In genomic region chr11:119483881-119484371, GRCh38 we compare ENCODE assay signal across 19 cellular contexts.
A peak's percentile ranks its signal among the peaks of the same experiment; 100 is the strongest.
DNase-seq lines count a peak whose midpoint lies in the region; ATAC-seq and TF ChIP-seq lines count a peak whose summit lies in the region.
"Had no signal": no experiment of that assay in that cellular context is flagged by ENCODE, and none has a peak within 500 bp of the region (broad histone marks: within the 10 kb centered on the region; RNA-seq: fewer than 3 reads in every experiment).

No MANE protein-coding gene starts in this region.

- H3K27me3 ChIP-seq in Peyer's patch: no peaks in the 10 kb centered on the region
- H3K27me3 ChIP-seq: SJSA1 had no signal

- intact Hi-C loops in posterior vena cava (cut with DNase I): loop anchor here (5.0 to 10.0 kb wide), 5 partner anchors 48 to 631 kb away; no protein-coding TSS in a partner anchor

- peak; percentile 23 for DNase-seq in DMS79 (lab: John Stamatoyannopoulos, UW)
- no peak for DNase-seq in DMS79 treated with DMSO at 0.1 percent for 48 hours (lab: John Stamatoyannopoulos, UW)
- peak in 2 of 3 donors; percentile 28 to 33 for DNase-seq in Peyer's patch
- peak; percentile 40 for DNase-seq in islet precursor cell
- DNase-seq in posterior vena cava (ENCODE audit: low spot score): peak; percentile 53
- no peak for DNase-seq in HCEC 1CT
- no peak for DNase-seq in NK-92 treated with Interleukin-12 subunit alpha and Interleukin-12 subunit beta, amount 100 ng/mL, for 24 hours (lab: John Stamatoyannopoulos, UW)
- DNase-seq: CD4-positive, alpha-beta memory T cell; DND-41; HFFc6; KBM-7; NCI-H1436; NCI-H2029; NCI-H510A; NCI-H774; PC-3 had no signal

- TF ChIP-seq POLR2A in Peyer's patch (IDR thresholded peaks at IDR 0.05): no peak

- H3K9me3 ChIP-seq in Peyer's patch: no peaks in the 10 kb centered on the region
- H3K9me3 ChIP-seq: SJSA1 had no signal

- no peak overlapping the region for H3K4me3 ChIP-seq in Peyer's patch
- H3K4me3 ChIP-seq: SJSA1 had no signal

- H3K27ac ChIP-seq in Peyer's patch: no peak overlapping the region
- H3K27ac ChIP-seq: 22Rv1, SJSA1 had no signal

- peaks cover 0 to 7% (median 2%) of the 10 kb centered on the region in 4 donors for H3K4me1 ChIP-seq in Peyer's patch

- no peak for ATAC-seq in GM18858 (IDR thresholded peaks at IDR 0.05; ENCODE audit: unreplicated experiment)
- ATAC-seq: PC-3 had no signal

- TF ChIP-seq CTCF in Peyer's patch (IDR thresholded peaks at IDR 0.05): no peak

- no peaks in the 10 kb centered on the region for H3K36me3 ChIP-seq in Peyer's patch
- H3K36me3 ChIP-seq: SJSA1 had no signal

Comparison
In these comparisons a context has a peak if more than half of its experiments do, and no peak if none do; other contexts are left out.
1. DNase-seq: peak in DMS79 (single experiment), Peyer's patch (2 of 3), islet precursor cell (single experiment) and posterior vena cava (single experiment); none in DMS79 treated with DMSO at 0.1 percent for 48 hours (single experiment), HCEC 1CT (single experiment) and NK-92 treated with Interleukin-12 subunit alpha and Interleukin-12 subunit beta, amount 100 ng/mL, for 24 hours (single experiment).